17 cellular contexts compared by ENCODE assay signal in the genomic region with DNA sequence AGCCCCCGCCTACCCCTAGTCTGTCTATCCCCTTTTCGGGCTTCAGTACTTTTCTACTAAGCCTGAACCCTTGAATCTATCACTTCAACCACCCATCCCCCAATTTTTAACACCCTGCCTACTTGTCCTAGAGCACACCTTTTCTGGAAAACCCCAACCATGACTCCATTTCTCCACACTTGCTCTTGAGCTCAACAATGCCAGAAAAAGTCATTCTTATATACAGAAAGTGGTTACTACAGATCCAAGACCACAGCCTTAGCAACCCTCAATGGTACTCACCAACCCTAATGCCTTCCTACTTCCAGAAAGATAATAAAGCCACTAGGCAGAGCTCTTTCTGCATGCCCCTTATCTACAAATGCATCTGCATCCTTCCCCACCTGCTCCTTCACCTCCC.
"Had no signal": no experiment of that assay in that cellular context is flagged by ENCODE, and none has a peak within 500 bp of the region (broad histone marks: within the 10 kb centered on the region; RNA-seq: fewer than 3 reads in every experiment).

No MANE protein-coding gene starts in this region.

- H3K9me3 Mint-ChIP-seq: central memory CD8-positive, alpha-beta T cell; memory B cell; naive B cell; neural crest cell; WTC11 had no signal

- H3K27me3 Mint-ChIP-seq: activated CD8-positive, alpha-beta memory T cell treated with anti-CD3 and anti-CD28 coated beads, Interleukin-2, amount 10 ng/mL, durations not matched to agents 7 days and 5 days; central memory CD8-positive, alpha-beta T cell; memory B cell; naive B cell; T-helper 17 cell had no signal

- H3K4me3 Mint-ChIP-seq: activated CD8-positive, alpha-beta memory T cell treated with anti-CD3 and anti-CD28 coated beads, Interleukin-2, amount 10 ng/mL, durations not matched to agents 7 days and 5 days; central memory CD8-positive, alpha-beta T cell; memory B cell; naive B cell; neural crest cell; T-helper 17 cell; WTC11 had no signal

- DNase-seq: activated CD8-positive, alpha-beta memory T cell treated with anti-CD3 and anti-CD28 coated beads, Interleukin-2, amount 10 ng/mL, durations not matched to agents 7 days and 5 days; activated gamma-delta T cell treated with Interleukin-2 at 50 U/mL for 16 hours; aorta; brain microvascular endothelial cell; foreskin keratinocyte; mucosa of descending colon; naive B cell; retina; SJCRH30; stimulated activated CD8-positive, alpha-beta memory T cell treated with anti-CD3 and anti-CD28 coated beads, Interleukin-4, amount 100 ng/mL, for 48 hours; stimulated activated naive CD4-positive, alpha-beta T cell treated with Interleukin-2 at 50 U/mL for 16 hours; T-helper 17 cell; transverse colon had no signal

- H3K36me3 Mint-ChIP-seq: activated CD8-positive, alpha-beta memory T cell treated with anti-CD3 and anti-CD28 coated beads, Interleukin-2, amount 10 ng/mL, durations not matched to agents 7 days and 5 days; WTC11 had no signal

- H3K4me1 Mint-ChIP-seq: activated CD8-positive, alpha-beta memory T cell treated with anti-CD3 and anti-CD28 coated beads, Interleukin-2, amount 10 ng/mL, durations not matched to agents 7 days and 5 days; central memory CD8-positive, alpha-beta T cell had no signal

- H3K27ac Mint-ChIP-seq: activated CD8-positive, alpha-beta memory T cell treated with anti-CD3 and anti-CD28 coated beads, Interleukin-2, amount 10 ng/mL, durations not matched to agents 7 days and 5 days; memory B cell; naive B cell; T-helper 17 cell; WTC11 had no signal
